21 cellular contexts compared by ENCODE assay signal in the genomic region with DNA sequence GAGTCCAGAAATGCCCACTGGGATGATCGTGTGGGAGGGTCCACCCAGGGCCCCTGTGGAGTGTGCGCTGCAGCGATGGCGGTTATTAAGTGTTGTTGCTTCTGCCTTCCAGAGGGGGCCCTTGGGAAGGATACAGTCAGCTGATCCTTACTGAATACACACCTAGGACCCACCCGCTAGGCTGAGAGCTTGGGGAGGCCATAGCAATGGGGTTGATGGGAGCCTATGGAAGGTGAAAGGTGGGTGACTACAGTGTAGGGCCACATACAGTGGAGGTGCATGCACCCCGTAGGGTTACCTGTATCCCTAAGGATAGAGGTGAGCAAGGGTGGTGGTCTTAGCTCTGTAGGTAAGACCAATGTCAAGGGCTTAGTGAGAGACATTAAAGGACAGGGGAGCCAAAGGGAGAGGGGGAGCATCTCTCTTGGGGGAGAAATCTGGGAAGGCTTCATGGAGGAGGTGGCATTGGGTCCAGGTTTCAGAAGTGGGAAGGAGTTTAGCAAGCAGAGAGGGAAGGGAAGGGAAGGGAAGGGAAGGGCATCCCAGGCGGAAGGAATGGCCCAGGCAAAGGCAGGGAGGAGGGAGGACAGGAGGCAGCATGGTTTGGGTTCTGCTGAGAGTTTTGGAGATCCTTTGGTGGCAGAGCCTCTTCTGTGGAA.
"Had no signal": no experiment of that assay in that cellular context is flagged by ENCODE, and none has a peak within 500 bp of the region (broad histone marks: within the 10 kb centered on the region; RNA-seq: fewer than 3 reads in every experiment).

No MANE protein-coding gene starts in this region.

- H3K36me3 Mint-ChIP-seq: activated naive CD8-positive, alpha-beta T cell had no signal

- H3K4me1 Mint-ChIP-seq: activated T-helper 17 cell treated with anti-CD3 and anti-CD28 coated beads, Interleukin-2, amount 50 U/mL, for 72 hours had no signal

- H3K27ac ChIP-seq: breast epithelium, colonic mucosa, dorsolateral prefrontal cortex, esophagus muscularis mucosa, parathyroid adenoma, tibial artery, VCaP had no signal

- DNase-seq: activated CD4-positive, alpha-beta T cell treated with anti-CD3 and anti-CD28 coated beads, Interleukin-2, amount 50 U/mL, for 1 hour; activated CD4-positive, CD25-positive, alpha-beta regulatory T cell treated with anti-CD3 and anti-CD28 coated beads, Interleukin-2, amount 50 U/mL, for 72 hours; activated T-cell treated with anti-CD3 and anti-CD28 coated beads, Interleukin-2, amount 50 U/mL, for 1 hour; amniotic stem cell; colonic mucosa; dorsolateral prefrontal cortex; hypothalamus; midbrain; nucleus accumbens; right cardiac atrium; stimulated activated CD4-positive, alpha-beta T cell treated with anti-CD3 and anti-CD28 coated beads, Interleukin-4, amount 100 ng/mL, for 24 hours; tibial artery had no signal

- H3K9me3 ChIP-seq: breast epithelium, colonic mucosa, tibial artery had no signal

- H3K27me3 ChIP-seq: breast epithelium, colonic mucosa, tibial artery had no signal

- H3K4me1 ChIP-seq: breast epithelium, colonic mucosa, parathyroid adenoma, tibial artery had no signal

- H2AFZ ChIP-seq: parathyroid adenoma had no signal

- H3K27me3 Mint-ChIP-seq: activated naive CD8-positive, alpha-beta T cell had no signal

- FAIRE-seq: frontal cortex had no signal

- H3K27ac Mint-ChIP-seq: activated naive CD8-positive, alpha-beta T cell; activated T-helper 17 cell treated with anti-CD3 and anti-CD28 coated beads, Interleukin-2, amount 50 U/mL, for 72 hours; nephron; T-helper 2 cell treated with Interferon-gamma antibody and Interleukin-4, amounts not matched to agents 5 μg/mL and 100 μg/mL, for 36 hours had no signal

- H3K9me3 Mint-ChIP-seq: activated T-helper 17 cell treated with anti-CD3 and anti-CD28 coated beads, Interleukin-2, amount 50 U/mL, for 72 hours; T-helper 2 cell treated with Interferon-gamma antibody and Interleukin-4, amounts not matched to agents 5 μg/mL and 100 μg/mL, for 36 hours had no signal

- H3K4me3 Mint-ChIP-seq: activated naive CD8-positive, alpha-beta T cell; activated T-helper 17 cell treated with anti-CD3 and anti-CD28 coated beads, Interleukin-2, amount 50 U/mL, for 72 hours; nephron; T-helper 2 cell treated with Interferon-gamma antibody and Interleukin-4, amounts not matched to agents 5 μg/mL and 100 μg/mL, for 36 hours had no signal

- H3K79me2 ChIP-seq: parathyroid adenoma had no signal

- H3K9ac ChIP-seq: parathyroid adenoma had no signal

- ATAC-seq: activated T-helper 17 cell treated with anti-CD3 and anti-CD28 coated beads, Interleukin-2, amount 50 U/mL, for 72 hours had no signal

- H3K36me3 ChIP-seq: breast epithelium, colonic mucosa, esophagus muscularis mucosa, tibial artery had no signal

- H3K4me3 ChIP-seq: breast epithelium, colonic mucosa, dorsolateral prefrontal cortex, esophagus muscularis mucosa, tibial artery had no signal
